Comparison of ENCODE assay signal across 16 cellular contexts in the genomic region with DNA sequence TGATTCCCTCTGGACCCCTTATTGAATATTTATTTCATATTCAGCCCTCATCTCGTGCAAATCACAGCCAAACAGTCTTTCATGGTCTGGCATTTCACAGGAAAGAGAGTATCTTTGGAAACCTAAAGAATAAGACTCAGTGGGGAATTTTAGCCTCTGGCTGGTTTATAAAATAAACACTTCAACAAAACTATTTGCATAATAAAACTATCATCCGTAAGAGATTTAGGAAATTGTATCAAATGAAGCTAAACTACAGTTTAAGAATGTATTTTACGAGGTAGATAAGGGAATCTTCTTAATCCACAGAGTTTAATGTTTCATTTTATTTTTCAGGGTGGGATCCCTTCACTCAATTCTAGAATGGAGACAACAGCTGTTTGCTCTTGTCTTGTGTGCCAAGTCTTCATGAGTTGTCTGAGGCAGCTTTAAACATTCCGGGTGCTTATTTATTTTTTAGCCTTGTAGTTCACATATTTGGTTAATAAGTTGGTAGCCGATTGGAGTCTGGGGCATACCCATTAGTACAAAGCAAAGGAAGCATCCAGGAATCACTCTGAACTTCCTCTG.
"Had no signal": no experiment of that assay in that cellular context is flagged by ENCODE, and none has a peak within 500 bp of the region (broad histone marks: within the 10 kb centered on the region; RNA-seq: fewer than 3 reads in every experiment).

No MANE protein-coding gene starts in this region.

- H3K27me3 ChIP-seq: esophagus squamous epithelium, neural progenitor cell, right atrium auricular region, tibial nerve, uterus had no signal

- H3K4me1 ChIP-seq: esophagus squamous epithelium, neural progenitor cell, prostate gland, right atrium auricular region had no signal

- H3K4me3 ChIP-seq: esophagus squamous epithelium, neural progenitor cell, prostate gland, right atrium auricular region, tibial nerve, uterus had no signal

- H3K36me3 ChIP-seq: esophagus squamous epithelium, neural progenitor cell, prostate gland, right atrium auricular region, tibial nerve, uterus had no signal

- H3K4me2 ChIP-seq: neural progenitor cell had no signal

- H3K9me3 ChIP-seq: esophagus squamous epithelium, prostate gland, right atrium auricular region, tibial nerve, uterus had no signal

- H2AFZ ChIP-seq: neural progenitor cell had no signal

- DNase-seq: activated CD4-positive, alpha-beta T cell treated with anti-CD3 and anti-CD28 coated beads for 36 hours; activated CD4-positive, alpha-beta T cell treated with anti-CD3 and anti-CD28 coated beads, Interleukin-2, amount 50 U/mL, for 48 hours; activated gamma-delta T cell; dermis blood vessel endothelial cell; effector memory CD4-positive, alpha-beta T cell; esophagus squamous epithelium; foreskin melanocyte; hypothalamus; midbrain; naive B cell; stimulated activated naive CD8-positive, alpha-beta T cell treated with anti-CD3 and anti-CD28 coated beads, Interleukin-15, Interleukin-2, amounts not matched to agents 100 U/mL and 50 U/mL, for 24 hours; uterus had no signal

- H3K9ac ChIP-seq: neural progenitor cell had no signal

- H3K27ac ChIP-seq: esophagus squamous epithelium, neural progenitor cell, prostate gland, right atrium auricular region, tibial nerve, uterus had no signal
